In the genomic region with DNA sequence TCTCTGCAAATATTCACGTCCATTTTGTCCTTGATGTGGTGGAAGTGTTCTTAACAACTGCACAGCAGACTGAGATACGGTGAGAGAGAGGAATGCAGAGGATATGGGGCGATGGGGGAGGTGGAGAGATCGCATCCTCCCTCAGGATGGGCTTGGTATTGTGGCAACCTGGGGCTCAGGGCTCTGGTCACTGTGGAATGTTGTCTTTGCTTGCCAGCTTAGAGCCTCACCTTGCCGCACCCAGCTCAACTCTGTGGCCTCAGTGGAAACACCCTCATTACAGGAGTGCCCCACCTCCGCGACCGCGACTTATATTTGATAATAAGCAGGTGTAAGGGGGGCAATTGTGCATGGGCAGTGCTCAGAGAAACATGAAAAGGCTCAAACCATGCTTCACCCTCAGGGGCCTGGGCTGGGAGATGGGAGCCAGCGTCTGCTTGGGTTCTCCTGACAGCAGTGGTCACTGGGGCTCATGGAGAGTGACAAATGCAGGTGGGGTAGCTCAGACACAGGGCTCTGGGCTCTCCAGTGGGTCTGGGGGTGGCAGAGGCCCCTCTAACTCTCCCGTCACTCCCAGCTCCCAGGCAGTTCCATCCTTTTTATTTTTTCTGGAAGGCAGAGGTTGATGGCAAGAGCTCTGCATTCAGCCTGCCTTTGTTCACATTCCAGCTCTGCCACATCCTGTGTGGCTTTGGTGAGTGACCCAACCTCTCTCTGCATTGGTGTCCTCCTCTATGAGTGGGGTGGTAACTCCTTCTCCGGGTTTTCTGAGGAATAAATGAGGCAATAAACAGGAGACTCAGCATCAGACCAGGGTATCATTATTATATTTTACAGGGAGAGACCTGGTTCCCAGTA, we compare ENCODE assay signal across 14 cellular contexts. TPM values are rescaled to one million over a fixed set of nuclear protein-coding genes. Genes with fewer than 3 reads are reported as not detected.
"Had no signal": no experiment of that assay in that cellular context is flagged by ENCODE, and none has a peak within 500 bp of the region (broad histone marks: within the 10 kb centered on the region; RNA-seq: fewer than 3 reads in every experiment).

No MANE protein-coding gene starts in this region.

- H3K27ac Mint-ChIP-seq: activated naive CD8-positive, alpha-beta T cell treated with anti-CD3 and anti-CD28 coated beads for 36 hours; natural killer cell treated with Interleukin-12 subunit alpha and Interleukin-12 subunit beta and Interleukin-15 and Interleukin-18, amount 100 ng/mL, for 72 hours; T-helper 17 cell had no signal

- H3K9me3 Mint-ChIP-seq: activated naive CD8-positive, alpha-beta T cell treated with anti-CD3 and anti-CD28 coated beads for 36 hours; natural killer cell treated with Interleukin-12 subunit alpha and Interleukin-12 subunit beta and Interleukin-15 and Interleukin-18, amount 100 ng/mL, for 72 hours had no signal

- H3K36me3 ChIP-seq: esophagus muscularis mucosa, upper lobe of right lung had no signal

- H3K4me3 Mint-ChIP-seq: activated naive CD8-positive, alpha-beta T cell treated with anti-CD3 and anti-CD28 coated beads for 36 hours; natural killer cell treated with Interleukin-12 subunit alpha and Interleukin-12 subunit beta and Interleukin-15 and Interleukin-18, amount 100 ng/mL, for 72 hours; T-helper 17 cell had no signal

- H3K4me3 ChIP-seq: esophagus muscularis mucosa, testis, upper lobe of right lung had no signal

- H3K4me1 ChIP-seq: testis, upper lobe of right lung had no signal

- ATAC-seq: natural killer cell treated with Interleukin-12 subunit alpha and Interleukin-12 subunit beta and Interleukin-15 and Interleukin-18, amount 100 ng/mL, for 72 hours; stimulated activated naive CD8-positive, alpha-beta T cell treated with anti-CD3 and anti-CD28 coated beads, Interleukin-15, Interleukin-2, amounts not matched to agents 100 U/mL and 50 U/mL, for 24 hours; T-helper 17 cell; upper lobe of right lung had no signal

- H3K27ac ChIP-seq: esophagus muscularis mucosa, testis, upper lobe of right lung had no signal

- H3K27me3 ChIP-seq: testis had no signal

- H3K36me3 Mint-ChIP-seq: activated naive CD8-positive, alpha-beta T cell treated with anti-CD3 and anti-CD28 coated beads for 36 hours; natural killer cell treated with Interleukin-12 subunit alpha and Interleukin-12 subunit beta and Interleukin-15 and Interleukin-18, amount 100 ng/mL, for 72 hours had no signal

- DNase-seq: activated gamma-delta T cell; activated naive CD8-positive, alpha-beta T cell treated with anti-CD3 and anti-CD28 coated beads for 36 hours; hypothalamus; stimulated activated CD4-positive, alpha-beta T cell treated with anti-CD3 and anti-CD28 coated beads, Interleukin-4, amount 100 ng/mL, for 1 hour; stimulated activated CD8-positive, alpha-beta memory T cell treated with anti-CD3 and anti-CD28 coated beads, Interleukin-4, amount 100 ng/mL, for 48 hours; stimulated activated naive CD8-positive, alpha-beta T cell treated with anti-CD3 and anti-CD28 coated beads, Interleukin-15, Interleukin-2, amounts not matched to agents 100 U/mL and 50 U/mL, for 24 hours; T-helper 17 cell; testis had no signal

- H3K9me3 ChIP-seq: esophagus muscularis mucosa, testis, upper lobe of right lung had no signal

RNA-seq across cellular contexts. Expression of a gene that starts 43.1 kb away (rescaled TPM):
- total RNA-seq: activated naive CD8-positive, alpha-beta T cell treated with anti-CD3 and anti-CD28 coated beads for 36 hours; chondrocyte; dermis microvascular lymphatic vessel endothelial cell; natural killer cell treated with Interleukin-12 subunit alpha and Interleukin-12 subunit beta and Interleukin-15 and Interleukin-18, amount 100 ng/mL, for 72 hours; pulmonary artery endothelial cell; T-helper 17 cell; upper lobe of right lung had no signal
